ENCODE assay signal across 8 cellular contexts in genomic region chr12:14514154-14514842, GRCh38. TPM values are rescaled to one million over a fixed set of nuclear protein-coding genes. Genes with fewer than 3 reads are reported as not detected.
DNase-seq lines count a peak whose midpoint lies in the region; ATAC-seq, FAIRE-seq and TF ChIP-seq lines count a peak whose summit lies in the region.
"Had no signal": no experiment of that assay in that cellular context is flagged by ENCODE, and none has a peak within 500 bp of the region (broad histone marks: within the 10 kb centered on the region; RNA-seq: fewer than 3 reads in every experiment).

No MANE protein-coding gene starts in this region.

- H3K4me3 ChIP-seq in body of pancreas (no peak overlapping the region), HepG2 (replicated peaks in 1 of 3; ENCODE audit: insufficient read depth in 1 of 3, low read depth in 2 of 3, low read length in 3 of 3) (no peak overlapping the region)

- CTCF ChIA-PET in HepG2 (lab: Yijun Ruan, JAX; ENCODE audit: low intra/inter-chr PET ratio, low total read pairs) = no interaction called here

- H3K36me3 ChIP-seq in body of pancreas (replicated peaks in 1 of 2; ENCODE audit: insufficient read depth in 1 of 2, low read depth in 2 of 2) (no peaks in the 10 kb centered on the region), HepG2 (replicated peaks in 1 of 2; ENCODE audit: control insufficient read depth in 1 of 2, insufficient read depth in 2 of 2, low read length in 2 of 2) (no peaks in the 10 kb centered on the region)

- intact Hi-C loops in body of pancreas (cut with DNase I) (no loop called here), HepG2 (cut with micrococcal nuclease; ENCODE audit: unreplicated experiment) (no loop called here)

- no peak overlapping the region for H3K9ac ChIP-seq in HepG2 (ENCODE audit: insufficient read depth, low read depth, low read length)

- no TSS peak for BruUV-seq in HepG2 (replicated peaks; lab: Mats Ljungman, UMichigan)

- no peak overlapping the region for H2AFZ ChIP-seq in HepG2 (ENCODE audit: low read length)

- H3K27ac ChIP-seq in body of pancreas (peak overlapping the region in 3 of 4 donors; percentile 18 to 63 (median 53)), HepG2 (ENCODE audit: extremely low read length, insufficient read depth, low read length) (no peak overlapping the region)

- FAIRE-seq in HepG2 (lab: Jason Lieb, UNC) (no peak), frontal cortex (lab: Jason Lieb, UNC) (no peak)

- no peaks in the 10 kb centered on the region for H3K79me2 ChIP-seq in HepG2 (ENCODE audit: insufficient read depth, low read length)

- WGBS in body of pancreas, 2 donors = 19 to 30% methylated on average over 4 of the region's 4 CpGs
- 9% methylated on average over 4 of the region's 4 CpGs for WGBS in HepG2 (ENCODE audit: low lambda C conversion rate)

- TF ChIP-seq RAD21 in HepG2 (CRISPR knock-in tag; IDR thresholded peaks at IDR 0.05) = no peak

- H3K9me3 ChIP-seq in body of pancreas (no peaks in the 10 kb centered on the region), HepG2 (ENCODE audit: low read length) (no peaks in the 10 kb centered on the region)

- ATAC-seq in GM21390 (IDR thresholded peaks at IDR 0.05; ENCODE audit: unreplicated experiment) (peak; percentile 60), body of pancreas (peak; percentile 100), HepG2 (peak; percentile 84), HG03442 (IDR thresholded peaks at IDR 0.05; ENCODE audit: unreplicated experiment) (no peak)

- H3K4me1 ChIP-seq in body of pancreas = peaks cover 14% of the 10 kb centered on the region
- H3K4me1 ChIP-seq in HepG2 (ENCODE audit: insufficient read depth, low read length) = no peaks in the 10 kb centered on the region

- peak; percentile 18 for DNase-seq in NCI-H2107 (lab: John Stamatoyannopoulos, UW)
- DNase-seq in body of pancreas = peak; percentile 71 to 89 (median 84)
- peak; percentile 5 for DNase-seq in HepG2 (ENCODE audit: low spot score)
- DNase-seq in frontal cortex (ENCODE audit: low spot score in 2 of 2) = no peak
- DNase-seq in UCSD-AML1 (lab: John Stamatoyannopoulos, UW; ENCODE audit: unreplicated experiment) = no peak

- TF ChIP-seq POLR2A in body of pancreas (IDR thresholded peaks at IDR 0.05) (no peak), HepG2 (IDR thresholded peaks at IDR 0.05; ENCODE audit: insufficient read depth in 1 of 2, low read depth in 2 of 2, low read length in 2 of 2) (no peak)

- H3K4me2 ChIP-seq in HepG2 (ENCODE audit: low read depth, low read length) = no peak overlapping the region

- in situ Hi-C loops in HepG2 (cut with HindIII; ENCODE audit: extremely low pct_ligation_motif_present, low pct_unique_long_range_greater_than_20kb) = no loop called here

- peak; percentile 60 to 98 (median 93) for TF ChIP-seq CTCF in body of pancreas (IDR thresholded peaks at IDR 0.05)
- TF ChIP-seq CTCF in HepG2 (CRISPR knock-in tag; IDR thresholded peaks at IDR 0.05) = peak; percentile 29

- TF ChIP-seq EP300 in HepG2 (IDR thresholded peaks at IDR 0.05; ENCODE audit: low read depth in 2 of 2, low read length in 2 of 2) (no peak), HepG2 (CRISPR knock-in tag; IDR thresholded peaks at IDR 0.05; ENCODE audit: borderline replicate concordance) (no peak)

- H4K20me1 ChIP-seq in HepG2 (ENCODE audit: insufficient read depth, low read length) = no peaks in the 10 kb centered on the region

- POLR2A ChIA-PET in HepG2 (lab: Yijun Ruan, JAX) = no interaction called here

- H3K27me3 ChIP-seq in body of pancreas = no peaks in the 10 kb centered on the region
- H3K27me3 ChIP-seq in HepG2 (ENCODE audit: control insufficient read depth in 1 of 2, insufficient read depth in 2 of 2, low read length in 2 of 2) = no peaks in the 10 kb centered on the region; a peak in 1 of 5 replicates

TF ChIP-seq in HepG2, 621 proteins besides CTCF, POLR2A, EP300 and RAD21:
- TF ChIP-seq, protein P1, sequence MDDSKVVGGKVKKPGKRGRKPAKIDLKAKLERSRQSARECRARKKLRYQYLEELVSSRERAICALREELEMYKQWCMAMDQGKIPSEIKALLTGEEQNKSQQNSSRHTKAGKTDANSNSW (CRISPR knock-in tag; IDR thresholded peaks at IDR 0.05; ENCODE audit: borderline replicate concordance) = no peak
- TF ChIP-seq STAG1 (CRISPR knock-in tag; IDR thresholded peaks at IDR 0.05) = peak; percentile 20; the same call in 1 of the 2 replicates

RNA-seq across cellular contexts. Expression of gene PLBD1, which starts 53.4 kb away (rescaled TPM):
- total RNA-seq in body of pancreas = 10 to 100 TPM in 1 of 2 donors, 1 to 10 TPM in 1; 4.6 to 14.5 TPM
- total RNA-seq in HepG2 (2016; rRNA removed; fragmentation: Illumina TruSeq; extraction: Trizol) = not detected in 2 replicates
- not detected in 2 replicates for total RNA-seq in HepG2 (2016; cell fraction: cytosol; rRNA removed; fragmentation: Illumina TruSeq; extraction: Trizol; ENCODE audit: low read depth)
- not detected in 2 replicates for total RNA-seq in HepG2 (2016; cell fraction: insoluble cytoplasmic fraction; rRNA removed; fragmentation: Illumina TruSeq; extraction: Trizol)
- not detected in 2 replicates for total RNA-seq in HepG2 (2016; cell fraction: membrane; rRNA removed; fragmentation: Illumina TruSeq; extraction: Trizol)
- total RNA-seq in HepG2 (2016; cell fraction: nucleus; rRNA removed; fragmentation: Illumina TruSeq; extraction: Trizol) = not detected in 2 replicates
- not detected in 2 replicates for polyA plus RNA-seq in HepG2 (2011; rRNA removed)
- polyA plus RNA-seq in HepG2 (2011; cell fraction: cytosol; rRNA removed) = not detected in 2 replicates
- not detected in 2 replicates for polyA plus RNA-seq in HepG2 (2011; cell fraction: nucleus; rRNA removed)
- not detected in 2 replicates for polyA plus RNA-seq in HepG2 (2012)
- polyA plus RNA-seq in HepG2 (2016; cell fraction: cytosol; fragmentation: Illumina TruSeq; extraction: Trizol; ENCODE audit: low read depth) = not detected in 2 replicates
- polyA plus RNA-seq in HepG2 (2016; cell fraction: insoluble cytoplasmic fraction; fragmentation: Illumina TruSeq; extraction: Trizol; ENCODE audit: low read depth) = not detected in 2 replicates
- polyA plus RNA-seq in HepG2 (2016; cell fraction: membrane; fragmentation: Illumina TruSeq; extraction: Trizol; ENCODE audit: low read depth) = not detected in 2 replicates
- polyA plus RNA-seq in HepG2 (2016; cell fraction: nucleus; fragmentation: Illumina TruSeq; extraction: Trizol; ENCODE audit: insufficient read depth, low read depth) = not detected in 2 replicates
- polyA minus RNA-seq in HepG2 (2011; rRNA and poly(A)+ RNA removed; ENCODE audit: low replicate concordance) = not detected in 2 replicates
- polyA minus RNA-seq in HepG2 (2011; cell fraction: cytosol; rRNA and poly(A)+ RNA removed) = not detected in 2 replicates
- not detected in 2 replicates for polyA minus RNA-seq in HepG2 (2011; cell fraction: nucleus; rRNA and poly(A)+ RNA removed)
- total RNA-seq in frontal cortex = 1.6 TPM
- total RNA-seq: T-helper 2 cell treated with Interferon-gamma antibody and Interleukin-4, amounts not matched to agents 100 ng/mL and 5 ng/mL, for 36 hours had no signal

Comparison
In these comparisons a context has a peak if more than half of its experiments do, and no peak if none do; other contexts are left out.
1. DNase-seq: peak in NCI-H2107 (single experiment), body of pancreas (4 of 4) and HepG2 (single experiment); none in frontal cortex (0 of 2) and UCSD-AML1 (single experiment).